8 cellular contexts compared by ENCODE assay signal in genomic region chr1:145720556-145720877, GRCh38. TPM values are rescaled to one million over a fixed set of nuclear protein-coding genes. Genes with fewer than 3 reads are reported as not detected.
A peak's percentile ranks its signal among the peaks of the same experiment; 100 is the strongest.
DNase-seq lines count a peak whose midpoint lies in the region; ATAC-seq and TF ChIP-seq lines count a peak whose summit lies in the region.

No MANE protein-coding gene starts in this region.

- H3K27me3 Mint-ChIP-seq in GM23338 (ENCODE audit: insufficient read depth, low read depth, poor library complexity), result peaks cover 5% of the 10 kb centered on the region
- H3K27me3 Mint-ChIP-seq in T-cell, result peaks cover 12 to 18% of the 10 kb centered on the region in 2 donors

- H2AFZ ChIP-seq in GM23338, result peak overlapping the region; percentile 99

- TF ChIP-seq CTCF in GM23338 (conservative IDR thresholded peaks at IDR 0.05; ENCODE audit: low read depth in 2 of 2), result no peak
- no peak for TF ChIP-seq CTCF in gastrocnemius medialis (IDR thresholded peaks at IDR 0.05 in 4 of 5, conservative IDR thresholded peaks at IDR 0.05 in 1 of 5)

- no peak overlapping the region for H3K27ac ChIP-seq in GM23338 (ENCODE audit: low read depth)
- H3K27ac ChIP-seq in gastrocnemius medialis, result no peak overlapping the region

- peaks cover 4% of the 10 kb centered on the region; the same call in 1 of the 2 replicates for H3K4me1 ChIP-seq in GM23338 (ENCODE audit: insufficient read depth)
- H3K4me1 ChIP-seq in gastrocnemius medialis, result peaks cover 0 to 11% of the 10 kb centered on the region in 2 donors

- CTCF ChIA-PET in T-cell (lab: Charles Lee), result interaction anchor here in 1 of 2 donors (0.9 to 1.1 kb wide), 2 partner anchors 11 to 32 kb away, joined by 3 to 4 read pairs; no protein-coding TSS in a partner anchor

- no peaks in the 10 kb centered on the region for H3K79me2 ChIP-seq in GM23338 (replicated peaks; ENCODE audit: insufficient read depth)

- ATAC-seq in GM23338 (no peak; the same call in 2 of the 3 replicates), T-cell (replicated peaks in 1 of 4) (no peak), gastrocnemius medialis (no peak), HG03097 (IDR thresholded peaks at IDR 0.05; ENCODE audit: low FRiP score, unreplicated experiment) (no peak)

- POLR2A ChIA-PET in T-cell (lab: Charles Lee), result interaction anchor here in 1 of 2 donors (1.0 kb wide), 1 partner anchor 29 kb away, joined by 3 read pairs; no protein-coding TSS in a partner anchor

- peak; percentile 42 for DNase-seq in GM23338 (ENCODE audit: low spot score)
- no peak for DNase-seq in T-cell
- DNase-seq in fibroblast of peridontal ligament (ENCODE audit: extremely low read depth), result peak; percentile 72
- no peak for DNase-seq in gastrocnemius medialis
- no peak for DNase-seq in iPS-NIHi11 (ENCODE audit: low spot score)
- DNase-seq in COLO668 (lab: John Stamatoyannopoulos, UW; ENCODE audit: unreplicated experiment), result no peak
- DNase-seq in NAMALWA (ENCODE audit: low spot score), result no peak

- in situ Hi-C loops in gastrocnemius medialis (cut with MboI; ENCODE audit: low sequenced_read_pairs in 4 of 4), result no loop called here

- H3K4me3 Mint-ChIP-seq in GM23338 (peak overlapping the region; percentile 67; the same call in 2 of the 3 replicates), T-cell (peak overlapping the region; percentile 42 to 75 (median 60))

- H3K9me3 Mint-ChIP-seq in GM23338 (no peaks in the 10 kb centered on the region; the same call in 2 of the 3 replicates), T-cell (no peaks in the 10 kb centered on the region)

- H3K4me1 Mint-ChIP-seq in GM23338, result peaks cover 4% of the 10 kb centered on the region
- H3K4me1 Mint-ChIP-seq in T-cell, result peaks cover 10 to 30% (median 25%) of the 10 kb centered on the region in 3 donors

- H3K27ac Mint-ChIP-seq in GM23338 (no peak overlapping the region), T-cell (no peak overlapping the region)

- H3K9me2 ChIP-seq in GM23338 (ENCODE audit: insufficient read depth), result no peaks in the 10 kb centered on the region

- H3K36me3 ChIP-seq in GM23338 (ENCODE audit: insufficient read depth) (no peaks in the 10 kb centered on the region), gastrocnemius medialis (no peaks in the 10 kb centered on the region)

- H3K9me3 ChIP-seq in gastrocnemius medialis, result no peaks in the 10 kb centered on the region

- TF ChIP-seq POLR2A in gastrocnemius medialis (IDR thresholded peaks at IDR 0.05), result no peak

- intact Hi-C loops in gastrocnemius medialis (cut with DNase I; ENCODE audit: low total_unique reads), result no loop called here

- H3K36me3 Mint-ChIP-seq in GM23338 (ENCODE audit: low read depth) (no peaks in the 10 kb centered on the region), T-cell (no peaks in the 10 kb centered on the region)

- H3K4me3 ChIP-seq in GM23338 (peak overlapping the region; percentile 67), gastrocnemius medialis (peak overlapping the region in 3 of 4 donors; percentile 41 to 60 (median 44))

- H3K27me3 ChIP-seq in GM23338 (ENCODE audit: insufficient read depth), result peaks cover 17% of the 10 kb centered on the region
- H3K27me3 ChIP-seq in gastrocnemius medialis, result no peaks in the 10 kb centered on the region

- H4K20me1 ChIP-seq in GM23338 (replicated peaks; ENCODE audit: insufficient read depth), result no peaks in the 10 kb centered on the region

- peak overlapping the region; percentile 85 for H3K4me2 ChIP-seq in GM23338

- no peaks in the 10 kb centered on the region for H3F3A ChIP-seq in GM23338 (replicated peaks; ENCODE audit: low read depth)

TF ChIP-seq in GM23338, 12 proteins besides CTCF, POLR2A, EP300 and RAD21:
- TF ChIP-seq STAT1 (IDR thresholded peaks at IDR 0.05; ENCODE audit: unreplicated experiment), result no peak
- no peak for TF ChIP-seq NANOG (IDR thresholded peaks at IDR 0.05; ENCODE audit: borderline replicate concordance)
- no peak for TF ChIP-seq ZNF331 (CRISPR knock-in tag; IDR thresholded peaks at IDR 0.05; ENCODE audit: low read depth)
- TF ChIP-seq, protein P1, sequence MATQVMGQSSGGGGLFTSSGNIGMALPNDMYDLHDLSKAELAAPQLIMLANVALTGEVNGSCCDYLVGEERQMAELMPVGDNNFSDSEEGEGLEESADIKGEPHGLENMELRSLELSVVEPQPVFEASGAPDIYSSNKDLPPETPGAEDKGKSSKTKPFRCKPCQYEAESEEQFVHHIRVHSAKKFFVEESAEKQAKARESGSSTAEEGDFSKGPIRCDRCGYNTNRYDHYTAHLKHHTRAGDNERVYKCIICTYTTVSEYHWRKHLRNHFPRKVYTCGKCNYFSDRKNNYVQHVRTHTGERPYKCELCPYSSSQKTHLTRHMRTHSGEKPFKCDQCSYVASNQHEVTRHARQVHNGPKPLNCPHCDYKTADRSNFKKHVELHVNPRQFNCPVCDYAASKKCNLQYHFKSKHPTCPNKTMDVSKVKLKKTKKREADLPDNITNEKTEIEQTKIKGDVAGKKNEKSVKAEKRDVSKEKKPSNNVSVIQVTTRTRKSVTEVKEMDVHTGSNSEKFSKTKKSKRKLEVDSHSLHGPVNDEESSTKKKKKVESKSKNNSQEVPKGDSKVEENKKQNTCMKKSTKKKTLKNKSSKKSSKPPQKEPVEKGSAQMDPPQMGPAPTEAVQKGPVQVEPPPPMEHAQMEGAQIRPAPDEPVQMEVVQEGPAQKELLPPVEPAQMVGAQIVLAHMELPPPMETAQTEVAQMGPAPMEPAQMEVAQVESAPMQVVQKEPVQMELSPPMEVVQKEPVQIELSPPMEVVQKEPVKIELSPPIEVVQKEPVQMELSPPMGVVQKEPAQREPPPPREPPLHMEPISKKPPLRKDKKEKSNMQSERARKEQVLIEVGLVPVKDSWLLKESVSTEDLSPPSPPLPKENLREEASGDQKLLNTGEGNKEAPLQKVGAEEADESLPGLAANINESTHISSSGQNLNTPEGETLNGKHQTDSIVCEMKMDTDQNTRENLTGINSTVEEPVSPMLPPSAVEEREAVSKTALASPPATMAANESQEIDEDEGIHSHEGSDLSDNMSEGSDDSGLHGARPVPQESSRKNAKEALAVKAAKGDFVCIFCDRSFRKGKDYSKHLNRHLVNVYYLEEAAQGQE (IDR thresholded peaks at IDR 0.05; ENCODE audit: unreplicated experiment), result no peak
- TF ChIP-seq EZH2phosphoT487 (IDR thresholded peaks at IDR 0.05; ENCODE audit: unreplicated experiment), result no peak
- TF ChIP-seq, protein P2, sequence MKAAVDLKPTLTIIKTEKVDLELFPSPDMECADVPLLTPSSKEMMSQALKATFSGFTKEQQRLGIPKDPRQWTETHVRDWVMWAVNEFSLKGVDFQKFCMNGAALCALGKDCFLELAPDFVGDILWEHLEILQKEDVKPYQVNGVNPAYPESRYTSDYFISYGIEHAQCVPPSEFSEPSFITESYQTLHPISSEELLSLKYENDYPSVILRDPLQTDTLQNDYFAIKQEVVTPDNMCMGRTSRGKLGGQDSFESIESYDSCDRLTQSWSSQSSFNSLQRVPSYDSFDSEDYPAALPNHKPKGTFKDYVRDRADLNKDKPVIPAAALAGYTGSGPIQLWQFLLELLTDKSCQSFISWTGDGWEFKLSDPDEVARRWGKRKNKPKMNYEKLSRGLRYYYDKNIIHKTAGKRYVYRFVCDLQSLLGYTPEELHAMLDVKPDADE (IDR thresholded peaks at IDR 0.05), result no peak
- no peak for TF ChIP-seq EZH2 (IDR thresholded peaks at IDR 0.05; ENCODE audit: low read depth, unreplicated experiment)
- no peak for TF ChIP-seq CREB1 (CRISPR knock-in tag; IDR thresholded peaks at IDR 0.05; ENCODE audit: low read depth)
- TF ChIP-seq ZNF114 (CRISPR knock-in tag; IDR thresholded peaks at IDR 0.05), result no peak

RNA-seq across cellular contexts. Expression of gene CD160, which starts 1.2 kb away (rescaled TPM):
- not detected in 2 replicates for total RNA-seq in GM23338 (2014; rRNA removed; shearing (Covaris generic))
- 0.06 TPM in 1 of 2 replicates, not detected in the other for polyA plus RNA-seq in GM23338 (2016; fragmentation: Nextera tagmentation; extraction: Ambion mirVana)
- total RNA-seq in T-cell (1 to 10 TPM in 3 of 5 donors, under 1 TPM in 2; 0.53 to 9.1 (median 1.7) TPM), gastrocnemius medialis (not detected)

RNA-seq across cellular contexts. Expression of gene PDZK1, which starts 13.3 kb away (rescaled TPM):
- not detected in 2 replicates for total RNA-seq in GM23338 (2014; rRNA removed; shearing (Covaris generic))
- polyA plus RNA-seq in GM23338 (2016; fragmentation: Nextera tagmentation; extraction: Ambion mirVana), result 0.49 and 0.73 TPM in 2 replicates
- total RNA-seq in T-cell, result under 1 TPM in 1 of 5 donors, not detected in 4; 0.39 TPM
- total RNA-seq in gastrocnemius medialis, result under 1 TPM in 1 of 4 donors, not detected in 3; 0.44 TPM

Comparison
In these comparisons a context has a peak if more than half of its experiments do, and no peak if none do; other contexts are left out.
1. DNase-seq: peak in GM23338 (single experiment) and fibroblast of peridontal ligament (single experiment); none in T-cell (0 of 34), gastrocnemius medialis (0 of 2), iPS-NIHi11 (single experiment), COLO668 (single experiment) and NAMALWA (single experiment).